In genomic region chr7:157581740-157582139, GRCh38 we compare ENCODE assay signal across 1 cellular context.
TF ChIP-seq lines count a peak whose summit lies in the region.

No MANE protein-coding gene starts in this region.

TF ChIP-seq in H1, 55 proteins besides CTCF, POLR2A, EP300 and RAD21 (continued from another document):
- TF ChIP-seq JUN (IDR thresholded peaks at IDR 0.05; ENCODE audit: low read depth, low read length) = no peak
- no peak for TF ChIP-seq HDAC2 (IDR thresholded peaks at IDR 0.05; ENCODE audit: borderline replicate concordance in 1 of 2, low read depth in 2 of 2, low read length in 2 of 2)
- no peak for TF ChIP-seq PHF8 (conservative IDR thresholded peaks at IDR 0.05; ENCODE audit: low read depth, low read length)
- no peak for TF ChIP-seq ATF3 (IDR thresholded peaks at IDR 0.05; ENCODE audit: insufficient read depth, low read depth, low read length)
- TF ChIP-seq SAP30 (IDR thresholded peaks at IDR 0.05; ENCODE audit: insufficient read depth, insufficient replicate concordance, low read length) = no peak
- no peak for TF ChIP-seq FOSL1 (IDR thresholded peaks at IDR 0.05; ENCODE audit: insufficient read depth, low read depth, low read length)
